ENCODE assay signal across 1 cellular context in genomic region chr21:35649186-35649585, GRCh38.
TF ChIP-seq lines count a peak whose summit lies in the region.

No MANE protein-coding gene starts in this region.

TF ChIP-seq in IMR-90, 13 proteins besides CTCF, POLR2A, EP300 and RAD21 (continued from another document):
- no peak for TF ChIP-seq ELK1 (IDR thresholded peaks at IDR 0.05; ENCODE audit: borderline replicate concordance, low read depth, low read length)
- no peak for TF ChIP-seq MAFK (IDR thresholded peaks at IDR 0.05; ENCODE audit: low read depth, low read length)
- no peak for TF ChIP-seq RFX5 (IDR thresholded peaks at IDR 0.05; ENCODE audit: low read depth, low read length)
- no peak for TF ChIP-seq NFE2L2 (IDR thresholded peaks at IDR 0.05; ENCODE audit: low read depth, low read length)
- TF ChIP-seq USF2 (IDR thresholded peaks at IDR 0.05; ENCODE audit: low read depth, low read length) = no peak
- no peak for TF ChIP-seq MAZ (IDR thresholded peaks at IDR 0.05; ENCODE audit: borderline replicate concordance, low read depth, low read length)
- TF ChIP-seq CEBPB (IDR thresholded peaks at IDR 0.05; ENCODE audit: low read depth, low read length) = no peak
